In the genomic region with DNA sequence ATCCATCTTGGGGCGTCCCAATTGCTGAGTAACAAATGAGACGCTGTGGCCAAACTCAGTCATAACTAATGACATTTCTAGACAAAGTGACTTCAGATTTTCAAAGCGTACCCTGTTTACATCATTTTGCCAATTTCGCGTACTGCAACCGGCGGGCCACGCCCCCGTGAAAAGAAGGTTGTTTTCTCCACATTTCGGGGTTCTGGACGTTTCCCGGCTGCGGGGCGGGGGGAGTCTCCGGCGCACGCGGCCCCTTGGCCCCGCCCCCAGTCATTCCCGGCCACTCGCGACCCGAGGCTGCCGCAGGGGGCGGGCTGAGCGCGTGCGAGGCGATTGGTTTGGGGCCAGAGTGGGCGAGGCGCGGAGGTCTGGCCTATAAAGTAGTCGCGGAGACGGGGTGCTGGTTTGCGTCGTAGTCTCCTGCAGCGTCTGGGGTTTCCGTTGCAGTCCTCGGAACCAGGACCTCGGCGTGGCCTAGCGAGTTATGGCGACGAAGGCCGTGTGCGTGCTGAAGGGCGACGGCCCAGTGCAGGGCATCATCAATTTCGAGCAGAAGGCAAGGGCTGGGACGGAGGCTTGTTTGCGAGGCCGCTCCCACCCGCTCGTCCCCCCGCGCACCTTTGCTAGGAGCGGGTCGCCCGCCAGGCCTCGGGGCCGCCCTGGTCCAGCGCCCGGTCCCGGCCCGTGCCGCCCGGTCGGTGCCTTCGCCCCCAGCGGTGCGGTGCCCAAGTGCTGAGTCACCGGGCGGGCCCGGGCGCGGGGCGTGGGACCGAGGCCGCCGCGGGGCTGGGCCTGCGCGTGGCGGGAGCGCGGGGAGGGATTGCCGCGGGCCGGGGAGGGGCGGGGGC, we compare ENCODE assay signal across 8 cellular contexts. TPM values are rescaled to one million over a fixed set of nuclear protein-coding genes. Genes with fewer than 3 reads are reported as not detected.
DNase-seq lines count a peak whose midpoint lies in the region; ATAC-seq and TF ChIP-seq lines count a peak whose summit lies in the region.

SOD1 (plus strand) TSS at position 408 of the 848 bp plus-strand sequence; CDS start at position 485, 77 bp downstream.

- no peaks in the 10 kb centered on the region for H3K27me3 ChIP-seq in OCI-LY1 (ENCODE audit: insufficient read depth, low read length)

- peaks cover 33% of the 10 kb centered on the region for H3K36me3 ChIP-seq in OCI-LY1 (ENCODE audit: insufficient read depth, low read length)

- peak; percentile 94 for ATAC-seq in GM21526 (IDR thresholded peaks at IDR 0.05; ENCODE audit: low FRiP score, unreplicated experiment)

- H3K27ac Mint-ChIP-seq in endothelial cell (ENCODE audit: unreplicated experiment) (peak within 1 kb of the TSS; percentile 87), mesothelial cell of epicardium (peak within 1 kb of the TSS; percentile 98)

- peaks cover 5% of the 10 kb centered on the region for H3K4me1 Mint-ChIP-seq in endothelial cell (ENCODE audit: unreplicated experiment)
- H3K4me1 Mint-ChIP-seq in mesothelial cell of epicardium, result peaks cover 30% of the 10 kb centered on the region

- no peaks in the 10 kb centered on the region for H3K9me2 ChIP-seq in OCI-LY1 (ENCODE audit: low read depth, low read length)

- H3K9me3 Mint-ChIP-seq in endothelial cell (ENCODE audit: unreplicated experiment) (no peaks in the 10 kb centered on the region), mesothelial cell of epicardium (no peaks in the 10 kb centered on the region)

- H3K27ac ChIP-seq in OCI-LY1 (ENCODE audit: low read depth, low read length, poor library complexity, severe bottlenecking), result peak within 1 kb of the TSS; percentile 70

- H3K9me3 ChIP-seq in OCI-LY1 (ENCODE audit: low read length), result no peaks in the 10 kb centered on the region

- TF ChIP-seq CTCF in OCI-LY1 (IDR thresholded peaks at IDR 0.05; ENCODE audit: low read length) (no peak), endothelial cell (IDR thresholded peaks at IDR 0.05; ENCODE audit: unreplicated experiment) (no peak), mesothelial cell of epicardium (IDR thresholded peaks at IDR 0.05; ENCODE audit: unreplicated experiment) (no peak)

- DNase-seq in DMS 273 (lab: John Stamatoyannopoulos, UW; ENCODE audit: unreplicated experiment) (peak; percentile 97), HuH-7 (ENCODE audit: low spot score) (peak; percentile 91), endothelial cell (ENCODE audit: low spot score) (peak; percentile 93), mesothelial cell of epicardium (ENCODE audit: low spot score in 2 of 2, unreplicated experiment in 2 of 2) (peak; percentile 84 to 92)
- DNase-seq in activated CD8-positive, alpha-beta memory T cell treated with anti-CD3 and anti-CD28 coated beads, Interleukin-2, amount 50 U/mL, for 4 hours, result peak; percentile 97
- peak; percentile 91 to 94 for DNase-seq in stimulated activated CD8-positive, alpha-beta memory T cell treated with anti-CD3 and anti-CD28 coated beads, Interleukin-15, amount 100 ng/mL, for 4 hours (ENCODE audit: low read depth in 2 of 2)

- H3K36me3 Mint-ChIP-seq in endothelial cell (ENCODE audit: low read depth, unreplicated experiment) (peaks cover 18% of the 10 kb centered on the region), mesothelial cell of epicardium (peaks cover 16% of the 10 kb centered on the region)

- H3K4me3 ChIP-seq in OCI-LY1 (ENCODE audit: low read depth, low read length, poor library complexity, severe bottlenecking), result peak within 1 kb of the TSS; percentile 74

- H4K20me1 ChIP-seq in OCI-LY1 (ENCODE audit: insufficient read depth, low read length), result no peaks in the 10 kb centered on the region

- H3K4me1 ChIP-seq in OCI-LY1 (ENCODE audit: insufficient read depth, low read length, severe bottlenecking), result peaks cover 43% of the 10 kb centered on the region

- no peaks in the 10 kb centered on the region for H3F3A ChIP-seq in OCI-LY1 (ENCODE audit: insufficient read depth, low read length)

- peaks cover 35% of the 10 kb centered on the region for H3K79me2 ChIP-seq in OCI-LY1 (ENCODE audit: insufficient read depth, low read length)

- H2AFZ ChIP-seq in OCI-LY1 (ENCODE audit: low read length), result peak within 1 kb of the TSS; percentile 36

- H3K27me3 Mint-ChIP-seq in endothelial cell (ENCODE audit: unreplicated experiment) (peaks cover 2% of the 10 kb centered on the region), mesothelial cell of epicardium (ENCODE audit: low read depth) (no peaks in the 10 kb centered on the region)

- H3K9ac ChIP-seq in OCI-LY1 (ENCODE audit: low read length), result peak within 1 kb of the TSS; percentile 68

- H3K4me2 ChIP-seq in OCI-LY1 (ENCODE audit: low read length), result peak within 1 kb of the TSS; percentile 88

- H3K4me3 Mint-ChIP-seq in endothelial cell (ENCODE audit: unreplicated experiment) (peak within 1 kb of the TSS; percentile 98), mesothelial cell of epicardium (peak within 1 kb of the TSS; percentile 98)

RNA-seq across cellular contexts. Expression of gene SOD1, which starts in this region (rescaled TPM):
- total RNA-seq in endothelial cell (ENCODE audit: unreplicated experiment) (145 TPM), mesothelial cell of epicardium (150 to 158 TPM (median 154 TPM) in 3 replicates)

Comparison
In these comparisons a context has a peak if more than half of its experiments do, and no peak if none do; other contexts are left out.
1. Peak in every context shown above with its lines: DNase-seq, ATAC-seq, H3K4me3 ChIP-seq and H3K27ac ChIP-seq.